Comparison of ENCODE assay signal across 1 cellular context in the genomic region with DNA sequence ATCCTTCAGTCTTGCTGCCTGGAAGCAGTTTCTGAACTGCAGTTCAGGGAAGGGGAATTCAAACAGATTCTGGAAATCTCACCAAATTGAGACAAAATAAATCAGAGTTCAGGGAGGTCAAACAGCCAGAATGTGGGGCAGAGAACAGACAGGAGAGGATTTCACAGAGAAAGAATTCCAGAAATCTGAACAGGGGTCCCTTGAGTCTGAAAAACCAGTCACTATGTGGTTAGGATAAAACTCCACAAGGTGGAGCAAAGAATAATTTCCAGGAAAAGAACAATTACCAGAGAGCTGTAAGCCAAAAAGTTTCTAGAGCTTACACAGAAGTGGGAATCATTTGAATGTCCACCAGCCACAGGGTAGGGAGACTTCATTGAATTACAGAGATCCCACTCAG.
TF ChIP-seq lines count a peak whose summit lies in the region.

No MANE protein-coding gene starts in this region.

TF ChIP-seq in WTC11, 78 proteins besides CTCF, POLR2A, EP300 and RAD21:
- no peak for TF ChIP-seq ZSCAN18 (CRISPR knock-in tag; IDR thresholded peaks at IDR 0.05)
- TF ChIP-seq ELF4 (CRISPR knock-in tag; IDR thresholded peaks at IDR 0.05; ENCODE audit: low read depth), result no peak
- TF ChIP-seq FOXK1 (CRISPR knock-in tag; IDR thresholded peaks at IDR 0.05), result no peak
- no peak for TF ChIP-seq USF2 (CRISPR knock-in tag; IDR thresholded peaks at IDR 0.05)
- no peak for TF ChIP-seq SMAD3 (CRISPR knock-in tag; IDR thresholded peaks at IDR 0.05; ENCODE audit: borderline replicate concordance)
- no peak for TF ChIP-seq ZNF121 (CRISPR knock-in tag; IDR thresholded peaks at IDR 0.05)
- TF ChIP-seq HMGA2 (CRISPR knock-in tag; IDR thresholded peaks at IDR 0.05), result no peak
- TF ChIP-seq HMGXB4 (CRISPR knock-in tag; IDR thresholded peaks at IDR 0.05), result no peak
- TF ChIP-seq ATF1 (CRISPR knock-in tag; IDR thresholded peaks at IDR 0.05), result no peak
